Comparison of ENCODE assay signal across 8 cellular contexts in the genomic region with DNA sequence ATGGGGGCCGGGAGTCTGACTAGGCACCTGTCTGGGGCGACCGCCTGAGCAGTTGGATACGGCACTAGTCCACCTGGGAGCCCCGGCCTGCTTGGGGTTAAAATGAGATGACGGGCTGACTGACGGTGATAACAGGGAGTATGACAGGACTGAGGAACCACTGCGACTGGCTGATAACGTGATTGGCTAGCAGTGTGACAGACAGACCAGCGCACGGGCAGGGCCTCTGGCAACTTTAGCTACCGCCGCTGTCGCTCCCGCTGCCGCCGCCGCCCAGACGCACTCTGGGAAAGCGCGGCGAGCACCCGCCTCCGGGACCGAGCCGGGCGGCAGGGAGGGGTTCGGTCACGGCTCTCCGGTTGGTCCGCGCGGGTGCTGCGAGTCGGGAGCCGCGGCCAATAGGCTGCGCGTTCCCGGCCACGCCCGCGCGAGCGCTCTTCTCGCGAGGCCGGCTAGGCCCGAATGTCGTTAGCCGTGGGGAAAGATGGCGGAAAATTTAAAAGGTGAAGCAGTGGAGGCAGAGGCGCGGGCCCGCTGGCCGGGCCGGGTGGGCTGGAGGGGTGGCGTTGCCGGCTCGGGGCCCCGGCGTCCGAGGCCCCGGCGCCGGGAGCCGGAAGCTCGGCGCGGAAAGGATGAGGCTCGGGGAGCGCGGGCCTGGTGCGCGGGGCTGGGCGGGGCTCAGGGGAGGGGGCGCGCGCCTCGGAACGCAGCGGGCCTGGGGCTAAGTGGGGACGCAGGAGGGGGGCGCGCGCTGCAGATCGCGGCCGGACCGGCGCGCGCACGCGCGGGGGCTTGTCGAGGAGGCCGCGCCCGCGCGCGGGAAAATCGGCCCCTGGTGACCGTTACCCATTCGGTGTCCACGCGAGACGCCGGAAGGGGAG. TPM values are rescaled to one million over a fixed set of nuclear protein-coding genes. Genes with fewer than 3 reads are reported as not detected.
DNase-seq lines count a peak whose midpoint lies in the region; ATAC-seq and TF ChIP-seq lines count a peak whose summit lies in the region.

A gene with protein sequence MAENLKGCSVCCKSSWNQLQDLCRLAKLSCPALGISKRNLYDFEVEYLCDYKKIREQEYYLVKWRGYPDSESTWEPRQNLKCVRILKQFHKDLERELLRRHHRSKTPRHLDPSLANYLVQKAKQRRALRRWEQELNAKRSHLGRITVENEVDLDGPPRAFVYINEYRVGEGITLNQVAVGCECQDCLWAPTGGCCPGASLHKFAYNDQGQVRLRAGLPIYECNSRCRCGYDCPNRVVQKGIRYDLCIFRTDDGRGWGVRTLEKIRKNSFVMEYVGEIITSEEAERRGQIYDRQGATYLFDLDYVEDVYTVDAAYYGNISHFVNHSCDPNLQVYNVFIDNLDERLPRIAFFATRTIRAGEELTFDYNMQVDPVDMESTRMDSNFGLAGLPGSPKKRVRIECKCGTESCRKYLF (plus strand): TSS at position 434 of the 881 bp plus-strand sequence. CDS start 51 bp downstream, at position 485.

- H3K27me3 Mint-ChIP-seq in activated B cell treated with CpG ODN at 0.5 μM for 24 hours, result no peaks in the 10 kb centered on the region

- peak within 1 kb of the TSS; percentile 88 for H3K4me3 Mint-ChIP-seq in activated B cell treated with CpG ODN at 0.5 μM for 24 hours

- peak; percentile 85 for ATAC-seq in GM19043 (IDR thresholded peaks at IDR 0.05; ENCODE audit: low read depth, unreplicated experiment)
- peak; percentile 92 for ATAC-seq in HG03342 (IDR thresholded peaks at IDR 0.05; ENCODE audit: unreplicated experiment)
- ATAC-seq in activated B cell treated with CpG ODN at 0.5 μM for 24 hours (ENCODE audit: low read depth), result peak; percentile 96

- CTCF ChIA-PET in activated B cell treated with CpG ODN at 0.5 μM for 24 hours (lab: Charles Lee), result interaction anchor here (0.5 to 1.4 kb wide), 2 partner anchors 13 to 467 kb away, joined by 3 read pairs; a partner anchor contains a TSS

- H3K4me1 Mint-ChIP-seq in activated B cell treated with CpG ODN at 0.5 μM for 24 hours, result peaks cover 19% of the 10 kb centered on the region

- H3K27ac Mint-ChIP-seq in activated B cell treated with CpG ODN at 0.5 μM for 24 hours, result peak within 1 kb of the TSS; percentile 91

- POLR2A ChIA-PET in activated B cell treated with CpG ODN at 0.5 μM for 24 hours (lab: Charles Lee), result interaction anchor here (1.0 to 2.2 kb wide), 9 partner anchors 13 to 201 kb away, joined by 3 to 20 read pairs (median 8); a partner anchor contains a TSS

- no peak for TF ChIP-seq CTCF in activated B cell treated with CpG ODN at 0.5 μM for 24 hours (IDR thresholded peaks at IDR 0.05)
- TF ChIP-seq CTCF in cardiac fibroblast (IDR thresholded peaks at IDR 0.05; ENCODE audit: low read depth, low read length), result no peak

- no peaks in the 10 kb centered on the region for H3K9me3 Mint-ChIP-seq in activated B cell treated with CpG ODN at 0.5 μM for 24 hours

- H3K4me3 ChIP-seq in cardiac fibroblast (replicated peaks in 1 of 2; ENCODE audit: low read depth in 2 of 2, low read length in 2 of 2), result peak within 1 kb of the TSS; percentile 57 to 61

- DNase-seq in AG20443 (ENCODE audit: low spot score), result peak; percentile 96
- DNase-seq in NCI-H345 treated with DMSO at 0.1 percent for 48 hours (lab: John Stamatoyannopoulos, UW; ENCODE audit: unreplicated experiment), result peak; percentile 66
- peak; percentile 70 for DNase-seq in activated B cell treated with CpG ODN at 0.5 μM for 24 hours
- peak; percentile 83 to 90 for DNase-seq in cardiac fibroblast (ENCODE audit: low read depth in 2 of 2)
- peak; percentile 85 for DNase-seq in iris pigment epithelial cell (ENCODE audit: low read depth)
- peak; percentile 65 to 69 for DNase-seq in stimulated activated CD4-positive, alpha-beta T cell treated with anti-CD3 and anti-CD28 coated beads, Interleukin-12 subunit alpha, Interleukin-12 subunit beta, amount 100 ng/mL, for 24 hours (ENCODE audit: low read depth in 2 of 2)

- intact Hi-C loops in activated B cell treated with CpG ODN at 0.5 μM for 24 hours (cut with micrococcal nuclease), result loop anchor here (1.0 to 2.0 kb wide), 6 partner anchors 13 to 223 kb away; a partner anchor contains a TSS

- peaks cover 22% of the 10 kb centered on the region for H3K36me3 Mint-ChIP-seq in activated B cell treated with CpG ODN at 0.5 μM for 24 hours (ENCODE audit: low read depth)

RNA-seq across cellular contexts. Expression of the gene that starts here (rescaled TPM):
- 9.1 and 10.8 TPM in 2 replicates for total RNA-seq in activated B cell treated with CpG ODN at 0.5 μM for 24 hours

Comparison
In these comparisons a context has a peak if more than half of its experiments do, and no peak if none do; other contexts are left out.
1. Peak in every context shown above with its lines: DNase-seq, ATAC-seq and H3K4me3 ChIP-seq.